19 cellular contexts compared by ENCODE assay signal in the genomic region with DNA sequence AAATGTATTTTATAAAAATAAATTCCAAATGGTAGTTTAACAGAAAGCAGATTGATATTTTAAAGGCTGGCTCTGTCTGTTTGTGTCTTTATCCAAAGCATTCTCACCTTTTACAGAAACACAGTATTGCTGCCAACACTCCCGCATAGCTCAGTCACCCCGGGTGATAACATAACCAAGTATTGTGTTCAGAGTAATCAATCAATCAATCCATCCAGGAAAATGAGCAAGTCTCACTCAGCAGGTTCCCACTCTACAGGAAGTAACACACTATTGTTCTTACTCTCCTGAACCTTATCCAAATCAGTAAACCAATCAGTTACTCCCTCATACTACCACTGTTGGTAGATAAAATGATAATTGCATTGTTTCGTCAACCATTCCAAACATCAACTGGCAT.
"Had no signal": no experiment of that assay in that cellular context is flagged by ENCODE, and none has a peak within 500 bp of the region (broad histone marks: within the 10 kb centered on the region; RNA-seq: fewer than 3 reads in every experiment).

No MANE protein-coding gene starts in this region.

- H3K27me3 ChIP-seq: esophagus muscularis mucosa, gastrocnemius medialis, heart right ventricle, pancreas, stomach, transverse colon had no signal

- ATAC-seq: effector memory CD8-positive, alpha-beta T cell; gastrocnemius medialis; heart right ventricle; left lobe of liver; natural killer cell treated with Interleukin-12 subunit alpha and Interleukin-12 subunit beta and Interleukin-15 and Interleukin-18, amount 100 ng/mL, for 72 hours; right cardiac atrium had no signal

- H3K9me3 ChIP-seq: esophagus muscularis mucosa, gastrocnemius medialis, heart right ventricle, pancreas, stomach, thoracic aorta, transverse colon had no signal

- H3K27ac ChIP-seq: epithelial cell of prostate, esophagus muscularis mucosa, gastrocnemius medialis, heart right ventricle, pancreas, stomach, thoracic aorta, transverse colon had no signal

- H3K36me3 ChIP-seq: esophagus muscularis mucosa, gastrocnemius medialis, heart right ventricle, pancreas, stomach, thoracic aorta, transverse colon had no signal

- H3K4me3 ChIP-seq: esophagus muscularis mucosa, gastrocnemius medialis, heart right ventricle, pancreas, stomach, thoracic aorta, transverse colon had no signal

- DNase-seq: effector memory CD8-positive, alpha-beta T cell; gastrocnemius medialis; heart right ventricle; hypothalamus; mammary epithelial cell; occipital lobe; right cardiac atrium; small intestine; stimulated activated CD4-positive, alpha-beta T cell treated with anti-CD3 and anti-CD28 coated beads, Interleukin-12 subunit alpha, Interleukin-12 subunit beta, amount 100 ng/mL, for 4 hours; stimulated activated naive CD4-positive, alpha-beta T cell; stomach; substantia nigra; transverse colon had no signal
